Comparison of ENCODE assay signal across 14 cellular contexts in the genomic region with DNA sequence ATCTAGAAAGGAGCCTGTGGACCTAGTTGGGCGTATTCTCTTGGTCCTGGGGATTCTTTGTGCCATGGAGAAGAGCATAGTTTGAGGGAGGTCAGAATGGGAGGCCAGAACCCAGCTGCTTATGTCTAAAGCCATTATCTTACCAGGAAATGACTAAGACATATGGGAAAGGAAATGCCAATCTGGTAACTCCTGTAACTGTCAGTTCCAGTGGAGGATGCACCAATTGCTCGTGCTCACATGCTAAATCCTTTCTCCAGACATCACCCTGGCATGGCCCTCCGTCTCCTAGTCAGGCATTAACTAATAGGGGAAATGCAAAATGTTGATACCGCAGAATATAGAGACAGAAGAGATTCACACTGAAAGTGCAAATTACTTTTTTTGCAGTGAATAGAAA.
DNase-seq lines count a peak whose midpoint lies in the region; ATAC-seq, FAIRE-seq and TF ChIP-seq lines count a peak whose summit lies in the region.
"Had no signal": no experiment of that assay in that cellular context is flagged by ENCODE, and none has a peak within 500 bp of the region (broad histone marks: within the 10 kb centered on the region; RNA-seq: fewer than 3 reads in every experiment).

No MANE protein-coding gene starts in this region.

- H3K36me3 ChIP-seq in endothelial cell of umbilical vein (ENCODE audit: control insufficient read depth in 2 of 2, extremely low read depth in 1 of 2, insufficient read depth in 2 of 2, low read length in 2 of 2) = no peaks in the 10 kb centered on the region
- H3K36me3 ChIP-seq: heart right ventricle had no signal

- no peak for TF ChIP-seq CTCF in endothelial cell of umbilical vein (IDR thresholded peaks at IDR 0.05; ENCODE audit: extremely low read depth in 1 of 2, insufficient read depth in 1 of 2, low read depth in 1 of 2, low read length in 2 of 2)

- no peaks in the 10 kb centered on the region for H3K9me1 ChIP-seq in endothelial cell of umbilical vein (replicated peaks; ENCODE audit: control insufficient read depth, extremely low read depth, insufficient read depth, low read length)

- H3K9me3 ChIP-seq in endothelial cell of umbilical vein (replicated peaks; ENCODE audit: control insufficient read depth, insufficient read depth, low read length) = no peaks in the 10 kb centered on the region
- H3K9me3 ChIP-seq: heart right ventricle had no signal

- peaks cover 7% of the 10 kb centered on the region for H3K4me1 ChIP-seq in endothelial cell of umbilical vein (ENCODE audit: control insufficient read depth, extremely low read depth, insufficient read depth, low read length)
- H3K4me1 ChIP-seq: heart right ventricle had no signal

- no peaks in the 10 kb centered on the region for H4K20me1 ChIP-seq in endothelial cell of umbilical vein (replicated peaks; ENCODE audit: control insufficient read depth, extremely low read depth, insufficient read depth, low read length)

- no peak for FAIRE-seq in endothelial cell of umbilical vein (lab: Jason Lieb, UNC)

- no peak overlapping the region for H3K9ac ChIP-seq in endothelial cell of umbilical vein (replicated peaks; ENCODE audit: extremely low read depth, insufficient read depth, low read length)

- dilution Hi-C loops in endothelial cell of umbilical vein (cut with MboI; ENCODE audit: extremely low pct_ligation_motif_present, low sequenced_read_pairs) = no loop called here

- ATAC-seq in GM18868 (IDR thresholded peaks at IDR 0.05; ENCODE audit: unreplicated experiment) (no peak), GM21619 (IDR thresholded peaks at IDR 0.05; ENCODE audit: unreplicated experiment) (no peak)
- ATAC-seq: heart right ventricle had no signal

- peak; percentile 89 for DNase-seq in EH (ENCODE audit: low read depth)
- peak; percentile 7 for DNase-seq in MV-4-11 (lab: John Stamatoyannopoulos, UW)
- no peak for DNase-seq in endothelial cell of umbilical vein (ENCODE audit: low read depth, low spot score)
- peak; percentile 10 for DNase-seq in pulmonary artery endothelial cell (ENCODE audit: low read depth, low spot score)
- DNase-seq in activated CD4-positive, CD25-positive, alpha-beta regulatory T cell (lab: John Stamatoyannopoulos, UW) = no peak
- DNase-seq: activated CD4-positive, CD25-positive, alpha-beta regulatory T cell treated with anti-CD3 and anti-CD28 coated beads, Interleukin-2, amount 50 U/mL, for 72 hours; activated CD8-positive, alpha-beta memory T cell treated with anti-CD3 and anti-CD28 coated beads, Interleukin-2, amount 50 U/mL, for 4 hours; activated naive CD4-positive, alpha-beta T cell treated with anti-CD3 and anti-CD28 coated beads for 36 hours; endodermal cell; heart right ventricle; NCI-H1417; NCI-H446 had no signal

- POLR2A ChIA-PET in endothelial cell of umbilical vein (lab: Charles Lee) = no interaction called here

- no peaks in the 10 kb centered on the region for H3K27me3 ChIP-seq in endothelial cell of umbilical vein (ENCODE audit: control insufficient read depth in 2 of 2, insufficient read depth in 2 of 2, low read length in 2 of 2)
- H3K27me3 ChIP-seq: heart right ventricle had no signal

- H3K4me2 ChIP-seq in endothelial cell of umbilical vein (ENCODE audit: insufficient read depth, low read length) = no peak overlapping the region

- intact Hi-C loops in endothelial cell of umbilical vein (cut with micrococcal nuclease) = no loop called here

- CTCF ChIA-PET in endothelial cell of umbilical vein (lab: Charles Lee) = no interaction called here

- no TSS peak for BruUV-seq in endothelial cell of umbilical vein (replicated peaks; lab: Mats Ljungman, UMichigan)

- H3K4me3 ChIP-seq in endothelial cell of umbilical vein (replicated peaks in 1 of 3; ENCODE audit: insufficient read depth in 1 of 3, low read depth in 1 of 3, low read length in 3 of 3) = no peak overlapping the region
- H3K4me3 ChIP-seq: heart right ventricle had no signal

- no peak overlapping the region for H3K27ac ChIP-seq in endothelial cell of umbilical vein (ENCODE audit: insufficient read depth, low read depth, low read length)
- H3K27ac ChIP-seq: heart right ventricle had no signal

- TF ChIP-seq POLR2A in endothelial cell of umbilical vein (IDR thresholded peaks at IDR 0.05; ENCODE audit: low read depth, low read length) = no peak

- no peak overlapping the region for H2AFZ ChIP-seq in endothelial cell of umbilical vein (ENCODE audit: low read depth, low read length)

- no peaks in the 10 kb centered on the region for H3K79me2 ChIP-seq in endothelial cell of umbilical vein (ENCODE audit: control insufficient read depth, insufficient read depth, low read length)

TF ChIP-seq in endothelial cell of umbilical vein, 7 proteins besides CTCF, POLR2A, EP300 and RAD21:
- no peak for TF ChIP-seq GATA2 (IDR thresholded peaks at IDR 0.05; ENCODE audit: insufficient read depth, insufficient read length, low read depth, low read length)
- TF ChIP-seq FOS (IDR thresholded peaks at IDR 0.05; ENCODE audit: borderline replicate concordance, insufficient read depth, low read length) = peak; percentile 41
- TF ChIP-seq, protein P1, sequence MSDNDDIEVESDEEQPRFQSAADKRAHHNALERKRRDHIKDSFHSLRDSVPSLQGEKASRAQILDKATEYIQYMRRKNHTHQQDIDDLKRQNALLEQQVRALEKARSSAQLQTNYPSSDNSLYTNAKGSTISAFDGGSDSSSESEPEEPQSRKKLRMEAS (IDR thresholded peaks at IDR 0.05; ENCODE audit: insufficient read depth, insufficient read length) = no peak
- no peak for TF ChIP-seq MYC (IDR thresholded peaks at IDR 0.05; ENCODE audit: low read depth, low read length)
- TF ChIP-seq JUN (IDR thresholded peaks at IDR 0.05; ENCODE audit: borderline replicate concordance, insufficient read depth, insufficient read length, low read depth) = peak; percentile 50

Comparison
In these comparisons a context has a peak if more than half of its experiments do, and no peak if none do; other contexts are left out.
1. DNase-seq: peak in EH (single experiment), MV-4-11 (single experiment) and pulmonary artery endothelial cell (single experiment); none in endothelial cell of umbilical vein (single experiment) and activated CD4-positive, CD25-positive, alpha-beta regulatory T cell (0 of 4).